ENCODE assay signal across 1 cellular context in the genomic region with DNA sequence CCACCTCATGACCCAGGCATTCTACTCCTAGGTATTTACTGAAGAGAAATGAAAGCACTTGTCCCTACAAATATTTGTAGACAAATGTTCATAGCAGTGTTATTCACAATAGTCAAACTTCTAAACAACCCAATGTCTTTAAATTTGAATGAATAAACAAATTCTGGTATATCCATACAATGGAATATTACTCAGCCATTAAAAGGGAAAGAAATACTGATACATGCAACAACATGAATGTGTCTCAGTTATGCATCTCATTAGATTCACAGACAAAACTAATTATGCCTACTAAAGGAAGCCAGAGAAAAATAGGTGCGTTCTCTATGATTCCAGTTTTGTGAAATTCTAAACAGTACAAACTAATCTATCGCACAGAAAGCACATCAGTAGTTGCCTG.
TF ChIP-seq lines count a peak whose summit lies in the region.

No MANE protein-coding gene starts in this region.

TF ChIP-seq in SK-N-SH, 30 proteins besides CTCF, POLR2A, EP300 and RAD21 (continued from another document):
- no peak for TF ChIP-seq IRF3 (IDR thresholded peaks at IDR 0.05; ENCODE audit: low read depth, low read length)
- no peak for TF ChIP-seq MXI1 (IDR thresholded peaks at IDR 0.05; ENCODE audit: low read depth, low read length)
- no peak for TF ChIP-seq JUND (IDR thresholded peaks at IDR 0.05)
- TF ChIP-seq, protein P1, sequence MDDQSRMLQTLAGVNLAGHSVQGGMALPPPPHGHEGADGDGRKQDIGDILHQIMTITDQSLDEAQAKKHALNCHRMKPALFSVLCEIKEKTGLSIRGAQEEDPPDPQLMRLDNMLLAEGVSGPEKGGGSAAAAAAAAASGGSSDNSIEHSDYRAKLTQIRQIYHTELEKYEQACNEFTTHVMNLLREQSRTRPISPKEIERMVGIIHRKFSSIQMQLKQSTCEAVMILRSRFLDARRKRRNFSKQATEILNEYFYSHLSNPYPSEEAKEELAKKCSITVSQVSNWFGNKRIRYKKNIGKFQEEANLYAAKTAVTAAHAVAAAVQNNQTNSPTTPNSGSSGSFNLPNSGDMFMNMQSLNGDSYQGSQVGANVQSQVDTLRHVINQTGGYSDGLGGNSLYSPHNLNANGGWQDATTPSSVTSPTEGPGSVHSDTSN (IDR thresholded peaks at IDR 0.05) = no peak
- no peak for TF ChIP-seq TAF1 (IDR thresholded peaks at IDR 0.05; ENCODE audit: borderline replicate concordance, low read depth, low read length)
